In the genomic region with DNA sequence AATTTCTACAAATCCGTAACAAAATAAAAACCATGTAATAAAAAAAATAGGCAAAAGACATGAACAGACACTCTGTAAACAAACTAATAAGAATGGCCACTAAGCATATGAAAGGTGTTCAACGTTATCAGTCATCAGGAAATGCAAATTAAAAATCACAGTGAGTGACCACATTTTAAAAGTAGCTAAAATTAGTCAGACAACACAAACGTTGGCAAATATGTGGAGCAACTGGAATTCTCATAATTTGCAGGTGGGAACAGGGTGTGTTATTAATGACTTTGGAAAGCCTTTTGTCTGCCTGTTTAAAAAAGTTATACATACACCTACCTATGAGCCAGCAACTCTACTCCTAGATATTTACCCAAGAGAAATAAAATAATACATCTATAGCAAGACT, we compare ENCODE assay signal across 36 cellular contexts.
"Had no signal": no experiment of that assay in that cellular context is flagged by ENCODE, and none has a peak within 500 bp of the region (broad histone marks: within the 10 kb centered on the region; RNA-seq: fewer than 3 reads in every experiment).

No MANE protein-coding gene starts in this region.

- ATAC-seq: activated CD8-positive, alpha-beta T cell treated with anti-CD3 and anti-CD28 coated beads for 36 hours; activated naive CD4-positive, alpha-beta T cell treated with anti-CD3 and anti-CD28 coated beads, Interleukin-2, amount 50 U/mL, for 72 hours; activated T-cell treated with anti-CD3 and anti-CD28 coated beads, Interleukin-2, amount 50 U/mL, for 4 hours; activated T-cell treated with anti-CD3 and anti-CD28 coated beads, Interleukin-2, amount 50 U/mL, for 72 hours; activated T-helper 17 cell treated with anti-CD3 and anti-CD28 coated beads, Interleukin-2, amount 50 U/mL, for 72 hours; body of pancreas; T-cell; T-helper 17 cell had no signal

- H3K4me3 ChIP-seq: adrenal gland, body of pancreas, breast epithelium, cardiac muscle cell had no signal

- DNase-seq: activated B cell treated with CpG ODN at 0.5 μM for 24 hours; activated CD4-positive, alpha-beta memory T cell treated with anti-CD3 and anti-CD28 coated beads for 36 hours; activated CD4-positive, alpha-beta T cell treated with anti-CD3 and anti-CD28 coated beads for 4 hours; activated CD4-positive, alpha-beta T cell treated with anti-CD3 and anti-CD28 coated beads, Interleukin-2, amount 10 ng/mL, durations not matched to agents 24 days and 14 days; activated CD4-positive, alpha-beta T cell treated with anti-CD3 and anti-CD28 coated beads, Interleukin-2, amount 50 U/mL, for 1 hour; activated CD4-positive, alpha-beta T cell treated with anti-CD3 and anti-CD28 coated beads, Interleukin-2, amount 50 U/mL, for 4 hours; activated CD4-positive, CD25-positive, alpha-beta regulatory T cell treated with anti-CD3 and anti-CD28 coated beads, Interleukin-2, amount 50 U/mL, for 72 hours; activated CD8-positive, alpha-beta memory T cell treated with anti-CD3 and anti-CD28 coated beads, Interleukin-2, amount 50 U/mL, for 4 hours; activated CD8-positive, alpha-beta T cell treated with anti-CD3 and anti-CD28 coated beads for 36 hours; activated effector memory CD4-positive, alpha-beta T cell treated with anti-CD3 and anti-CD28 coated beads, Interleukin-2, amount 50 U/mL, for 16 hours; activated gamma-delta T cell treated with Interleukin-2 at 50 U/mL for 16 hours; activated naive CD4-positive, alpha-beta T cell; activated naive CD4-positive, alpha-beta T cell treated with anti-CD3 and anti-CD28 coated beads for 36 hours; activated naive CD4-positive, alpha-beta T cell treated with anti-CD3 and anti-CD28 coated beads, Interleukin-2, amount 50 U/mL, for 16 hours; activated naive CD8-positive, alpha-beta T cell treated with anti-CD3 and anti-CD28 coated beads for 36 hours; activated T-cell treated with anti-CD3 and anti-CD28 coated beads for 4 hours; activated T-cell treated with anti-CD3 and anti-CD28 coated beads, Interleukin-2, amount 50 U/mL, for 1 hour; activated T-cell treated with anti-CD3 and anti-CD28 coated beads, Interleukin-2, amount 50 U/mL, for 4 hours; activated T-cell treated with anti-CD3 and anti-CD28 coated beads, Interleukin-2, amount 50 U/mL, for 72 hours; adrenal gland; amniotic stem cell; aorta; body of pancreas; brain microvascular endothelial cell; caudate nucleus; cerebellar nuclear complex; T-cell; T-helper 17 cell had no signal

- H3K36me3 Mint-ChIP-seq: activated CD4-positive, alpha-beta memory T cell treated with anti-CD3 and anti-CD28 coated beads for 36 hours; activated naive CD8-positive, alpha-beta T cell treated with anti-CD3 and anti-CD28 coated beads for 36 hours; T-cell had no signal

- FAIRE-seq: astrocyte, TTC549 had no signal

- H3K27ac Mint-ChIP-seq: activated B cell treated with CpG ODN at 0.5 μM for 24 hours; activated CD4-positive, alpha-beta memory T cell treated with anti-CD3 and anti-CD28 coated beads for 36 hours; activated CD4-positive, alpha-beta T cell treated with anti-CD3 and anti-CD28 coated beads, Interleukin-2, amount 10 ng/mL, durations not matched to agents 24 days and 14 days; activated CD8-positive, alpha-beta T cell treated with anti-CD3 and anti-CD28 coated beads for 36 hours; activated naive CD4-positive, alpha-beta T cell treated with anti-CD3 and anti-CD28 coated beads for 36 hours; activated naive CD4-positive, alpha-beta T cell treated with anti-CD3 and anti-CD28 coated beads, Interleukin-2, amount 50 U/mL, for 72 hours; activated naive CD8-positive, alpha-beta T cell treated with anti-CD3 and anti-CD28 coated beads for 36 hours; activated T-cell treated with anti-CD3 and anti-CD28 coated beads, Interleukin-2, amount 50 U/mL, for 72 hours; activated T-helper 1 cell treated with anti-CD3 and anti-CD28 coated beads, Interleukin-12 subunit alpha, Interleukin-12 subunit beta, Interleukin-2, Interleukin-4 antibody, amounts not matched to agents 30 ng/mL and 10 ng/mL and 1 ng/mL, durations not matched to agents 14 hours and 24 hours and 36 hours; activated T-helper 17 cell treated with anti-CD3 and anti-CD28 coated beads, Interleukin-2, amount 50 U/mL, for 72 hours; T-cell; T-helper 17 cell had no signal

- H3K9me3 Mint-ChIP-seq: activated B cell treated with CpG ODN at 0.5 μM for 24 hours; activated CD4-positive, alpha-beta memory T cell treated with anti-CD3 and anti-CD28 coated beads for 36 hours; activated CD4-positive, alpha-beta T cell treated with anti-CD3 and anti-CD28 coated beads, Interleukin-2, amount 10 ng/mL, durations not matched to agents 24 days and 14 days; activated CD8-positive, alpha-beta T cell treated with anti-CD3 and anti-CD28 coated beads for 36 hours; activated naive CD4-positive, alpha-beta T cell treated with anti-CD3 and anti-CD28 coated beads for 36 hours; activated naive CD4-positive, alpha-beta T cell treated with anti-CD3 and anti-CD28 coated beads, Interleukin-2, amount 50 U/mL, for 72 hours; activated naive CD8-positive, alpha-beta T cell treated with anti-CD3 and anti-CD28 coated beads for 36 hours; activated T-cell treated with anti-CD3 and anti-CD28 coated beads, Interleukin-2, amount 50 U/mL, for 4 hours; activated T-cell treated with anti-CD3 and anti-CD28 coated beads, Interleukin-2, amount 50 U/mL, for 72 hours; activated T-helper 1 cell treated with anti-CD3 and anti-CD28 coated beads, Interleukin-12 subunit alpha, Interleukin-12 subunit beta, Interleukin-2, Interleukin-4 antibody, amounts not matched to agents 30 ng/mL and 10 ng/mL and 1 ng/mL, durations not matched to agents 14 hours and 24 hours and 36 hours; activated T-helper 17 cell treated with anti-CD3 and anti-CD28 coated beads, Interleukin-2, amount 50 U/mL, for 72 hours; central memory CD8-positive, alpha-beta T cell; T-cell had no signal

- H3K4me3 Mint-ChIP-seq: activated B cell treated with CpG ODN at 0.5 μM for 24 hours; activated CD4-positive, alpha-beta memory T cell treated with anti-CD3 and anti-CD28 coated beads for 36 hours; activated CD4-positive, alpha-beta T cell treated with anti-CD3 and anti-CD28 coated beads, Interleukin-2, amount 10 ng/mL, durations not matched to agents 24 days and 14 days; activated CD8-positive, alpha-beta T cell treated with anti-CD3 and anti-CD28 coated beads for 36 hours; activated naive CD4-positive, alpha-beta T cell treated with anti-CD3 and anti-CD28 coated beads for 36 hours; activated naive CD8-positive, alpha-beta T cell treated with anti-CD3 and anti-CD28 coated beads for 36 hours; activated T-cell treated with anti-CD3 and anti-CD28 coated beads, Interleukin-2, amount 50 U/mL, for 4 hours; activated T-cell treated with anti-CD3 and anti-CD28 coated beads, Interleukin-2, amount 50 U/mL, for 72 hours; activated T-helper 1 cell treated with anti-CD3 and anti-CD28 coated beads, Interleukin-12 subunit alpha, Interleukin-12 subunit beta, Interleukin-2, Interleukin-4 antibody, amounts not matched to agents 30 ng/mL and 10 ng/mL and 1 ng/mL, durations not matched to agents 14 hours and 24 hours and 36 hours; activated T-helper 17 cell treated with anti-CD3 and anti-CD28 coated beads, Interleukin-2, amount 50 U/mL, for 72 hours; central memory CD8-positive, alpha-beta T cell; T-cell; T-helper 17 cell had no signal

- H3K36me3 ChIP-seq: adrenal gland, brain microvascular endothelial cell, breast epithelium, cardiac muscle cell had no signal
